1 cellular context compared by ENCODE assay signal in genomic region chr1:157025856-157026255, GRCh38.
TF ChIP-seq lines count a peak whose summit lies in the region.

No MANE protein-coding gene starts in this region.

TF ChIP-seq in WTC11, 78 proteins besides CTCF, POLR2A, EP300 and RAD21 (continued from another document):
- TF ChIP-seq AR (CRISPR knock-in tag; IDR thresholded peaks at IDR 0.05) (no peak), ZNF138 (CRISPR knock-in tag; conservative IDR thresholded peaks at IDR 0.05) (no peak), GABPB1 (CRISPR knock-in tag; IDR thresholded peaks at IDR 0.05) (no peak), PREB (CRISPR knock-in tag; IDR thresholded peaks at IDR 0.05; ENCODE audit: borderline replicate concordance) (no peak), TEAD4 (CRISPR knock-in tag; IDR thresholded peaks at IDR 0.05) (no peak), JAZF1 (CRISPR knock-in tag; IDR thresholded peaks at IDR 0.05) (no peak), RORB (CRISPR knock-in tag; IDR thresholded peaks at IDR 0.05) (no peak), ETV6 (CRISPR knock-in tag; IDR thresholded peaks at IDR 0.05) (no peak), FOXK1 (CRISPR knock-in tag; IDR thresholded peaks at IDR 0.05) (no peak), ELF4 (CRISPR knock-in tag; IDR thresholded peaks at IDR 0.05; ENCODE audit: low read depth) (no peak), AFF4 (CRISPR knock-in tag; IDR thresholded peaks at IDR 0.05; ENCODE audit: borderline replicate concordance) (no peak), ATF2 (CRISPR knock-in tag; IDR thresholded peaks at IDR 0.05; ENCODE audit: borderline replicate concordance, low read depth) (no peak), NFATC4 (CRISPR knock-in tag; IDR thresholded peaks at IDR 0.05) (no peak), ZNF219 (CRISPR knock-in tag; IDR thresholded peaks at IDR 0.05; ENCODE audit: borderline replicate concordance) (no peak)
TF ChIP-seq in WTC11: peak in this region for 0.
